8 cellular contexts compared by ENCODE assay signal in the genomic region with DNA sequence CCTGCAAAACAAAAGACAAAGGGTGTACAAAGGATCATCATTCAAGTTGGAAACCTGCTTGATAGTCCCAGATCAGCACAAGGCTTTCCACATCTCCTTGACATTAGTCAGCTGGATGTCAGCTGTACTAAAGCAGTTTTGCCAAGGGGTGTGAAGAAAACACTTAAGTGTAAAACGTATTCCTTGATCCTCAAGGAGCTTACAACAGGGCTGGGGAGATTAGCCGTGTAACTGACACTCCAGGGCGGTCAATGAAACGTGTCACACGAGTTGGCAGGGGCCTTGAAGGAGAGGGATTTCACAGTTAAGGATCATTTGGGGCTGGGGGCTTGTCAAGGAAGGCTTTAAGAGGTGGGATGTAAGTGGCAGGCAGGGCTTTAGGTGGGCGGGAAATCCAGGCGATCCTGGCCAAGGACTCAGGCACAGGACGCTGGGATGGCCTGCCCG. TPM values are rescaled to one million over a fixed set of nuclear protein-coding genes. Genes with fewer than 3 reads are reported as not detected.
DNase-seq lines count a peak whose midpoint lies in the region; ATAC-seq and TF ChIP-seq lines count a peak whose summit lies in the region.

No MANE protein-coding gene starts in this region.

- CTCF ChIA-PET in activated B cell treated with CpG ODN at 0.5 μM for 24 hours (lab: Charles Lee) = no interaction called here

- H3K27me3 ChIP-seq in left ventricle myocardium inferior (ENCODE audit: low read depth) = no peaks in the 10 kb centered on the region

- no peak for ATAC-seq in activated B cell treated with CpG ODN at 0.5 μM for 24 hours (ENCODE audit: low read depth)
- ATAC-seq in GM21786 (IDR thresholded peaks at IDR 0.05; ENCODE audit: unreplicated experiment) = no peak

- no peak for DNase-seq in T-helper 1 cell
- DNase-seq in activated B cell treated with CpG ODN at 0.5 μM for 24 hours = no peak
- no peak for DNase-seq in left ventricle myocardium inferior
- no peak for DNase-seq in skeletal muscle cell (ENCODE audit: low read depth)
- no peak for DNase-seq in activated CD4-positive, CD25-positive, alpha-beta regulatory T cell treated with anti-CD3 and anti-CD28 coated beads, Interleukin-2, amount 50 U/mL, for 72 hours
- DNase-seq in NCI-H2107 treated with DMSO at 0.1 percent for 48 hours (lab: John Stamatoyannopoulos, UW; ENCODE audit: unreplicated experiment) = no peak

- H3K36me3 Mint-ChIP-seq in T-helper 1 cell treated with Interleukin-12 subunit alpha and Interleukin-12 subunit beta and Interleukin-4 antibody, amounts not matched to agents 30 μg/mL and 1 μg/mL, for 36 hours (ENCODE audit: low read depth) = no peaks in the 10 kb centered on the region
- H3K36me3 Mint-ChIP-seq in activated B cell treated with CpG ODN at 0.5 μM for 24 hours (ENCODE audit: low read depth) = no peaks in the 10 kb centered on the region

- H3K27me3 Mint-ChIP-seq in T-helper 1 cell treated with Interleukin-12 subunit alpha and Interleukin-12 subunit beta and Interleukin-4 antibody, amounts not matched to agents 30 μg/mL and 1 μg/mL, for 36 hours (ENCODE audit: low read depth) = peaks cover 10% of the 10 kb centered on the region
- H3K27me3 Mint-ChIP-seq in activated B cell treated with CpG ODN at 0.5 μM for 24 hours = peaks cover 12% of the 10 kb centered on the region

- intact Hi-C loops in activated B cell treated with CpG ODN at 0.5 μM for 24 hours (cut with micrococcal nuclease) = no loop called here
- intact Hi-C loops in left ventricle myocardium inferior (cut with micrococcal nuclease) = no loop called here

- H3K4me3 Mint-ChIP-seq in T-helper 1 cell treated with Interleukin-12 subunit alpha and Interleukin-12 subunit beta and Interleukin-4 antibody, amounts not matched to agents 30 μg/mL and 1 μg/mL, for 36 hours = peak overlapping the region; percentile 81
- peak overlapping the region; percentile 73 for H3K4me3 Mint-ChIP-seq in activated B cell treated with CpG ODN at 0.5 μM for 24 hours

- H3K36me3 ChIP-seq in left ventricle myocardium inferior = no peaks in the 10 kb centered on the region

- POLR2A ChIA-PET in activated B cell treated with CpG ODN at 0.5 μM for 24 hours (lab: Charles Lee) = no interaction called here

- H3K4me3 ChIP-seq in left ventricle myocardium inferior (peak overlapping the region; percentile 89), skeletal muscle cell (ENCODE audit: low read depth, low read length) (peak overlapping the region; percentile 94)

- TF ChIP-seq CTCF in activated B cell treated with CpG ODN at 0.5 μM for 24 hours (IDR thresholded peaks at IDR 0.05) = no peak
- no peak for TF ChIP-seq CTCF in left ventricle myocardium inferior (IDR thresholded peaks at IDR 0.05; ENCODE audit: borderline replicate concordance)

- peaks cover 19% of the 10 kb centered on the region for H3K4me1 ChIP-seq in left ventricle myocardium inferior

- peak overlapping the region; percentile 88 for H3K27ac ChIP-seq in left ventricle myocardium inferior (replicated peaks)

- H3K4me1 Mint-ChIP-seq in T-helper 1 cell treated with Interleukin-12 subunit alpha and Interleukin-12 subunit beta and Interleukin-4 antibody, amounts not matched to agents 30 μg/mL and 1 μg/mL, for 36 hours (ENCODE audit: low read depth) = peaks cover 4% of the 10 kb centered on the region
- peaks cover 13% of the 10 kb centered on the region for H3K4me1 Mint-ChIP-seq in activated B cell treated with CpG ODN at 0.5 μM for 24 hours

- H3K9me3 Mint-ChIP-seq in T-helper 1 cell treated with Interleukin-12 subunit alpha and Interleukin-12 subunit beta and Interleukin-4 antibody, amounts not matched to agents 30 μg/mL and 1 μg/mL, for 36 hours = no peaks in the 10 kb centered on the region
- H3K9me3 Mint-ChIP-seq in activated B cell treated with CpG ODN at 0.5 μM for 24 hours = no peaks in the 10 kb centered on the region

- H3K27ac Mint-ChIP-seq in T-helper 1 cell treated with Interleukin-12 subunit alpha and Interleukin-12 subunit beta and Interleukin-4 antibody, amounts not matched to agents 30 μg/mL and 1 μg/mL, for 36 hours = peak overlapping the region; percentile 61
- H3K27ac Mint-ChIP-seq in activated B cell treated with CpG ODN at 0.5 μM for 24 hours = no peak overlapping the region

- no peaks in the 10 kb centered on the region for H3K9me3 ChIP-seq in left ventricle myocardium inferior (replicated peaks)

RNA-seq across cellular contexts. Expression of a gene that starts 0.4 kb away (rescaled TPM):
- total RNA-seq in activated B cell treated with CpG ODN at 0.5 μM for 24 hours = 0.38 and 0.46 TPM in 2 replicates
- 3.5 TPM for total RNA-seq in left ventricle myocardium inferior
